In genomic region chr1:227948493-227949260, GRCh38 we compare ENCODE assay signal across 8 cellular contexts. TPM values are rescaled to one million over a fixed set of nuclear protein-coding genes. Genes with fewer than 3 reads are reported as not detected.
DNase-seq lines count a peak whose midpoint lies in the region; ATAC-seq and TF ChIP-seq lines count a peak whose summit lies in the region.
"Had no signal": no experiment of that assay in that cellular context is flagged by ENCODE, and none has a peak within 500 bp of the region (broad histone marks: within the 10 kb centered on the region; RNA-seq: fewer than 3 reads in every experiment).

No MANE protein-coding gene starts in this region.

- H3K9me3 ChIP-seq in GM23248 (ENCODE audit: low read depth) (no peaks in the 10 kb centered on the region), T-helper 17 cell (ENCODE audit: control insufficient read depth, low read length, poor library complexity, severe bottlenecking) (no peaks in the 10 kb centered on the region), right cardiac atrium (ENCODE audit: control insufficient read depth, low read length) (no peaks in the 10 kb centered on the region)

- H3K4me1 ChIP-seq in GM23248 (ENCODE audit: insufficient read depth) (peaks cover 8% of the 10 kb centered on the region; the same call in 1 of the 2 replicates), right cardiac atrium (ENCODE audit: control insufficient read depth, insufficient read depth, low read length) (no peaks in the 10 kb centered on the region)

- POLR2A ChIA-PET in GM10248 (lab: Yijun Ruan, JAX): no interaction called here

- CTCF ChIA-PET in GM10248 (lab: Yijun Ruan, JAX): interaction anchor here (1.8 to 2.0 kb wide), 2 partner anchors 186 to 467 kb away, joined by 4 to 7 read pairs; no protein-coding TSS in a partner anchor

- H3F3A ChIP-seq in GM23248 (ENCODE audit: insufficient read depth): peaks cover 8% of the 10 kb centered on the region

- TF ChIP-seq CTCF in GM10248 (IDR thresholded peaks at IDR 0.05; ENCODE audit: control extremely low read depth, extremely low read depth, low read depth, missing control alignments): no peak

- peak overlapping the region; percentile 78 for H2AFZ ChIP-seq in GM23248

- no peaks in the 10 kb centered on the region for H3K36me3 ChIP-seq in GM23248 (ENCODE audit: low read depth)

- peak overlapping the region; percentile 56; the same call in 1 of the 2 replicates for H3K9ac ChIP-seq in GM23248

- no peaks in the 10 kb centered on the region for H3K9me2 ChIP-seq in GM23248 (ENCODE audit: insufficient read depth)

- peaks cover 26% of the 10 kb centered on the region for H3K27me3 Mint-ChIP-seq in T-helper 17 cell

- in situ Hi-C loops in GM23248 (cut with MboI): loop anchor here (25.0 kb wide), 1 partner anchor 461 kb away; no protein-coding TSS in a partner anchor

- H3K4me3 ChIP-seq in GM23248: peak overlapping the region; percentile 76
- H3K4me3 ChIP-seq in right cardiac atrium (ENCODE audit: low read length): peak overlapping the region; percentile 57
- H3K4me3 ChIP-seq in skin epidermis: peak overlapping the region; percentile 28 to 55 (median 42)

- H3K4me2 ChIP-seq in GM23248 (ENCODE audit: unreplicated experiment): peak overlapping the region; percentile 56

- H3K27me3 ChIP-seq in GM23248 (replicated peaks; ENCODE audit: insufficient read depth) (no peaks in the 10 kb centered on the region), right cardiac atrium (ENCODE audit: control insufficient read depth, insufficient read depth) (no peaks in the 10 kb centered on the region)

- H3K27ac Mint-ChIP-seq in T-helper 17 cell: no peak overlapping the region
- H3K27ac Mint-ChIP-seq: memory B cell had no signal

- WGBS in GM23248 (ENCODE audit: low coverage in 1 of 2, low lambda C conversion rate in 2 of 2, missing lambda C conversion rate in 2 of 2), 2 experiments: 21 to 24% methylated on average over 20 to 25 of the region's 25 CpGs
- 22% methylated on average over 25 of the region's 25 CpGs for WGBS in right cardiac atrium

- no peaks in the 10 kb centered on the region for H3K79me2 ChIP-seq in GM23248 (ENCODE audit: insufficient read depth)

- ATAC-seq in T-helper 17 cell (no peak), right cardiac atrium (no peak), GM21381 (IDR thresholded peaks at IDR 0.05; ENCODE audit: unreplicated experiment) (no peak)

- H3K4me1 Mint-ChIP-seq in T-helper 17 cell: peaks cover 10% of the 10 kb centered on the region

- DNase-seq in GM23248 (peak; percentile 40), T-helper 17 cell (no peak), right cardiac atrium (peak; percentile 26 to 72 (median 62)), GM10248 (ENCODE audit: extremely low spot score) (no peak), NCI-H2107 (lab: John Stamatoyannopoulos, UW) (no peak)

- intact Hi-C loops in right cardiac atrium (cut with DNase I): loop anchor here (2.0 to 5.0 kb wide), 5 partner anchors 181 to 466 kb away; no protein-coding TSS in a partner anchor

- H3K27ac ChIP-seq in GM23248: no peak overlapping the region
- H3K27ac ChIP-seq in right cardiac atrium (ENCODE audit: low read length): no peak overlapping the region
- peak overlapping the region in 5 of 21 experiments; percentile 41 to 79 (median 70) for H3K27ac ChIP-seq in skin epidermis

- H4K20me1 ChIP-seq in GM23248 (ENCODE audit: insufficient read depth): no peaks in the 10 kb centered on the region

- H3K36me3 Mint-ChIP-seq in T-helper 17 cell (ENCODE audit: low read depth): peaks cover 3% of the 10 kb centered on the region
- H3K36me3 Mint-ChIP-seq: memory B cell had no signal

- peak overlapping the region; percentile 78 for H3K4me3 Mint-ChIP-seq in T-helper 17 cell
- H3K4me3 Mint-ChIP-seq: memory B cell had no signal

RNA-seq across cellular contexts. Expression of gene WNT9A, which starts 0.9 kb away (rescaled TPM):
- total RNA-seq in GM23248 (2014; rRNA removed; shearing (Covaris generic)): 2.1 TPM in 2 replicates
- polyA plus RNA-seq in GM23248 (2016; fragmentation: Nextera tagmentation; extraction: Ambion mirVana) (0.09 and 0.29 TPM in 2 replicates), right cardiac atrium (0.63 TPM)
- total RNA-seq in T-helper 17 cell (under 1 TPM; 0.10 to 0.18 TPM), right cardiac atrium (1 to 10 TPM in 2 of 4 donors, under 1 TPM in 2; 0.60 to 1.8 (median 1.2) TPM)

RNA-seq across cellular contexts. Expression of gene WNT3A, which starts 58.1 kb away (rescaled TPM):
- total RNA-seq in GM23248 (2014; rRNA removed; shearing (Covaris generic)): not detected in 2 replicates
- not detected in 2 replicates for polyA plus RNA-seq in GM23248 (2016; fragmentation: Nextera tagmentation; extraction: Ambion mirVana)
- not detected for total RNA-seq in T-helper 17 cell
- total RNA-seq in right cardiac atrium: not detected
- not detected for polyA plus RNA-seq in right cardiac atrium

Comparison
In these comparisons a context has a peak if more than half of its experiments do, and no peak if none do; other contexts are left out.
1. DNase-seq: peak in GM23248 (single experiment) and right cardiac atrium (3 of 3); none in T-helper 17 cell (0 of 3), GM10248 (single experiment) and NCI-H2107 (single experiment).
2. Peak in every context shown above with its lines, with median percentiles within 50 percentile points of each other: H3K4me3 ChIP-seq.